9 cellular contexts compared by ENCODE assay signal in genomic region chr1:15683411-15684039, GRCh38. TPM values are rescaled to one million over a fixed set of nuclear protein-coding genes. Genes with fewer than 3 reads are reported as not detected.
DNase-seq lines count a peak whose midpoint lies in the region; ATAC-seq, FAIRE-seq and TF ChIP-seq lines count a peak whose summit lies in the region.
"Had no signal": no experiment of that assay in that cellular context is flagged by ENCODE, and none has a peak within 500 bp of the region (broad histone marks: within the 10 kb centered on the region; RNA-seq: fewer than 3 reads in every experiment).

No MANE protein-coding gene starts in this region.

- ATAC-seq in CD4-positive, CD25-positive, alpha-beta regulatory T cell (ENCODE audit: low read depth in 2 of 2) = no peak

- no peaks in the 10 kb centered on the region for H3K27me3 ChIP-seq in CD4-positive, CD25-positive, alpha-beta regulatory T cell (ENCODE audit: control insufficient read depth, insufficient read depth, low read length)
- H3K27me3 ChIP-seq in Peyer's patch (no peaks in the 10 kb centered on the region), neuronal stem cell (ENCODE audit: control insufficient read depth in 3 of 3, insufficient read depth in 3 of 3, low read depth in 1 of 3, low read length in 3 of 3) (no peaks in the 10 kb centered on the region)

- no CpG with 5 or more reads among the region's 18 CpGs for WGBS in neuronal stem cell (ENCODE audit: extremely low coverage in 2 of 2, insufficient read length in 2 of 2, insufficient replicate concordance in 1 of 2), 2 donors

- H2BK12ac ChIP-seq in neuronal stem cell (ENCODE audit: low read length) = no peak overlapping the region

- H2BK15ac ChIP-seq in neuronal stem cell (ENCODE audit: low read length) = peak overlapping the region; percentile 84

- peak overlapping the region; percentile 89 for H2AK5ac ChIP-seq in neuronal stem cell (ENCODE audit: low read depth, low read length)

- no peak overlapping the region for H4K8ac ChIP-seq in neuronal stem cell (ENCODE audit: low read depth, low read length)

- no peak for TF ChIP-seq POLR2A in Peyer's patch (IDR thresholded peaks at IDR 0.05)
- no peak for TF ChIP-seq POLR2A in H54 (IDR thresholded peaks at IDR 0.05; ENCODE audit: low read depth, low read length)

- H3K4me3 ChIP-seq in CD4-positive, CD25-positive, alpha-beta regulatory T cell (ENCODE audit: low read depth, low read length) = peak overlapping the region; percentile 44
- H3K4me3 ChIP-seq in Peyer's patch = peak overlapping the region; percentile 59 to 89 (median 76)
- peak overlapping the region; percentile 80 for H3K4me3 ChIP-seq in epithelial cell of proximal tubule (ENCODE audit: low read depth, low read length)
- peak overlapping the region; percentile 82 to 92 for H3K4me3 ChIP-seq in neuronal stem cell (ENCODE audit: low read length in 2 of 2)

- H3K27ac Mint-ChIP-seq in CD4-positive, CD25-positive, alpha-beta regulatory T cell = peak overlapping the region; percentile 38 to 90 (median 65)

- peaks cover 31% of the 10 kb centered on the region for H3K4me1 ChIP-seq in CD4-positive, CD25-positive, alpha-beta regulatory T cell (ENCODE audit: control insufficient read depth, insufficient read depth, low read length, poor library complexity, severe bottlenecking)
- H3K4me1 ChIP-seq in Peyer's patch = peaks cover 0 to 24% (median 8%) of the 10 kb centered on the region in 4 donors
- H3K4me1 ChIP-seq in neuronal stem cell (ENCODE audit: control insufficient read depth in 2 of 2, insufficient read depth in 1 of 2, low read depth in 1 of 2, low read length in 2 of 2) = peaks cover 5 to 8% of the 10 kb centered on the region in 2 donors

- peak overlapping the region; percentile 43 for H2BK5ac ChIP-seq in neuronal stem cell (ENCODE audit: low read length)

- H3K9me3 Mint-ChIP-seq in CD4-positive, CD25-positive, alpha-beta regulatory T cell = peaks cover 0 to 3% (median 0%) of the 10 kb centered on the region in 7 donors

- H3K23ac ChIP-seq in neuronal stem cell (ENCODE audit: low read depth, low read length, poor library complexity) = peak overlapping the region; percentile 45

- H3K27ac ChIP-seq in CD4-positive, CD25-positive, alpha-beta regulatory T cell (ENCODE audit: insufficient read depth, low read length, poor library complexity, severe bottlenecking) = peak overlapping the region; percentile 85
- H3K27ac ChIP-seq in Peyer's patch (peak overlapping the region; percentile 83 to 94 (median 88)), neuronal stem cell (replicated peaks; ENCODE audit: low read length) (no peak overlapping the region)

- H4K91ac ChIP-seq in neuronal stem cell (ENCODE audit: low read depth, low read length, poor library complexity) = no peak overlapping the region

- TF ChIP-seq CTCF in Peyer's patch (IDR thresholded peaks at IDR 0.05) = no peak
- no peak for TF ChIP-seq CTCF in epithelial cell of proximal tubule (conservative IDR thresholded peaks at IDR 0.05; ENCODE audit: low read depth, low read length)

- H3K36me3 Mint-ChIP-seq in CD4-positive, CD25-positive, alpha-beta regulatory T cell = peaks cover 6% of the 10 kb centered on the region

- peak overlapping the region; percentile 17 for H3K14ac ChIP-seq in neuronal stem cell (ENCODE audit: low read length)

- no peak for DNase-seq in CD4-positive, CD25-positive, alpha-beta regulatory T cell
- no peak for DNase-seq in Peyer's patch
- DNase-seq in epithelial cell of proximal tubule (ENCODE audit: low read depth) = no peak
- no peak for DNase-seq in neuronal stem cell (ENCODE audit: low spot score)
- DNase-seq in LoVo (ENCODE audit: low spot score) = no peak
- no peak for DNase-seq in NCI-H2227 treated with DMSO at 0.1 percent for 48 hours (lab: John Stamatoyannopoulos, UW)
- DNase-seq in H54 (ENCODE audit: insufficient read length, low spot score) = no peak
- no peak for DNase-seq in HCEC 1CT

- peaks cover 22 to 37% (median 25%) of the 10 kb centered on the region in 4 donors for H3K4me1 Mint-ChIP-seq in CD4-positive, CD25-positive, alpha-beta regulatory T cell

- H2BK120ac ChIP-seq in neuronal stem cell (ENCODE audit: low read depth, low read length) = peak overlapping the region; percentile 89

- H3K4me2 ChIP-seq in neuronal stem cell (ENCODE audit: insufficient read depth, low read length, poor library complexity, severe bottlenecking) = peak overlapping the region; percentile 55

- peak overlapping the region; percentile 51 for H3K9ac ChIP-seq in neuronal stem cell (ENCODE audit: low read depth, low read length, poor library complexity)

- peak overlapping the region; percentile 88 to 91 (median 88) for H3K4me3 Mint-ChIP-seq in CD4-positive, CD25-positive, alpha-beta regulatory T cell

- H3K79me1 ChIP-seq in neuronal stem cell (ENCODE audit: low read depth, low read length) = peaks cover 1% of the 10 kb centered on the region

- peak overlapping the region; percentile 99 for H2AFZ ChIP-seq in neuronal stem cell (ENCODE audit: low read length)

- H3K4ac ChIP-seq in neuronal stem cell (ENCODE audit: low read length) = peak overlapping the region; percentile 67

- no peak for FAIRE-seq in H54 (lab: Jason Lieb, UNC)

- no peaks in the 10 kb centered on the region for H3K9me3 ChIP-seq in CD4-positive, CD25-positive, alpha-beta regulatory T cell (ENCODE audit: control insufficient read depth in 2 of 2, low read length in 2 of 2)
- H3K9me3 ChIP-seq in Peyer's patch = no peaks in the 10 kb centered on the region
- H3K9me3 ChIP-seq in neuronal stem cell (replicated peaks in 1 of 2; ENCODE audit: control insufficient read depth in 2 of 2, insufficient read depth in 1 of 2, low read depth in 1 of 2, low read length in 2 of 2) = peaks cover 0 to 4% of the 10 kb centered on the region in 2 donors

- H3K18ac ChIP-seq in neuronal stem cell (ENCODE audit: low read length) = peak overlapping the region; percentile 96

- H3K36me3 ChIP-seq in CD4-positive, CD25-positive, alpha-beta regulatory T cell (ENCODE audit: control insufficient read depth, insufficient read depth, low read length) = no peaks in the 10 kb centered on the region
- H3K36me3 ChIP-seq in Peyer's patch = no peaks in the 10 kb centered on the region
- H3K36me3 ChIP-seq in neuronal stem cell (replicated peaks in 1 of 2; ENCODE audit: control insufficient read depth in 2 of 2, insufficient read depth in 2 of 2, low read length in 2 of 2) = peaks cover 0 to 6% of the 10 kb centered on the region in 2 donors

- peaks cover 4% of the 10 kb centered on the region for H3K27me3 Mint-ChIP-seq in CD4-positive, CD25-positive, alpha-beta regulatory T cell

RNA-seq across cellular contexts. Expression of gene PLEKHM2, which starts 0.6 kb away (rescaled TPM):
- 71.8 TPM for total RNA-seq in CD4-positive, CD25-positive, alpha-beta regulatory T cell
- polyA plus RNA-seq in CD4-positive, CD25-positive, alpha-beta regulatory T cell = 1 to 10 TPM; 3.2 to 5.0 (median 3.7) TPM
- total RNA-seq in Peyer's patch (10 to 100 TPM; 20.0 to 63.5 (median 37.7) TPM), epithelial cell of proximal tubule (33.9 and 42.8 TPM in 2 replicates)
- polyA plus RNA-seq in neuronal stem cell (2013, experiment 1 of 2) = 40.8 TPM
- 41.5 TPM for polyA plus RNA-seq in neuronal stem cell (2013, experiment 2 of 2)

RNA-seq across cellular contexts. Expression of gene SLC25A34, which starts 52.5 kb away (rescaled TPM):
- total RNA-seq in CD4-positive, CD25-positive, alpha-beta regulatory T cell = 1.8 TPM
- polyA plus RNA-seq in CD4-positive, CD25-positive, alpha-beta regulatory T cell = not detected
- total RNA-seq in Peyer's patch (100 to 1,000 TPM in 1 of 4 donors, 10 to 100 TPM in 3; 32.2 to 127 (median 69.5) TPM), epithelial cell of proximal tubule (0.07 and 0.75 TPM in 2 replicates)
- 0.33 TPM for polyA plus RNA-seq in neuronal stem cell (2013, experiment 1 of 2)
- polyA plus RNA-seq in neuronal stem cell (2013, experiment 2 of 2) = 0.32 TPM

RNA-seq across cellular contexts. Expression of gene TMEM82, which starts 58.8 kb away (rescaled TPM):
- not detected for total RNA-seq in CD4-positive, CD25-positive, alpha-beta regulatory T cell
- not detected for polyA plus RNA-seq in CD4-positive, CD25-positive, alpha-beta regulatory T cell
- total RNA-seq in Peyer's patch (10 to 100 TPM in 3 of 4 donors, 1 to 10 TPM in 1; 2.5 to 42.4 (median 32.7) TPM), epithelial cell of proximal tubule (not detected in 2 replicates)
- not detected for polyA plus RNA-seq in neuronal stem cell (2013, experiment 1 of 2)
- polyA plus RNA-seq in neuronal stem cell (2013, experiment 2 of 2) = not detected
- total RNA-seq: renal cortical epithelial cell had no signal

Comparison
In these comparisons a context has a peak if more than half of its experiments do, and no peak if none do; other contexts are left out.
1. RNA of gene SLC25A34, which starts 52.5 kb away (total RNA-seq): 32.2 to 127 TPM in Peyer's patch; 1.8 TPM in CD4-positive, CD25-positive, alpha-beta regulatory T cell (single experiment) and 0.07 to 0.75 TPM in epithelial cell of proximal tubule; every median in the first group is over 10 times any median in the second.
2. Peak in every context shown above with its lines, with median percentiles within 50 percentile points of each other: H3K4me3 ChIP-seq.